Comparison of ENCODE assay signal across 1 cellular context in genomic region chrX:149541521-149542047, GRCh38.
TF ChIP-seq lines count a peak whose summit lies in the region.

No MANE protein-coding gene starts in this region.

TF ChIP-seq in K562, 482 proteins besides CTCF, POLR2A, EP300 and RAD21:
- TF ChIP-seq CTBP1 (IDR thresholded peaks at IDR 0.05; ENCODE audit: borderline replicate concordance) (no peak), MLX (CRISPR knock-in tag; conservative IDR thresholded peaks at IDR 0.05) (no peak), EP400 (IDR thresholded peaks at IDR 0.05) (no peak), KDM1A (IDR thresholded peaks at IDR 0.05) (peak; percentile 78 to 81), CBFA2T3 (IDR thresholded peaks at IDR 0.05) (peak; percentile 87), TRIM24 (IDR thresholded peaks at IDR 0.05) (0 out of 4 replicates have a peak, but pooled peaks of 1 of the 2 experiments have one; percentile 12), NFIC (IDR thresholded peaks at IDR 0.05) (peak; percentile 16; the same call in 1 of the 2 replicates), ZBED1 (IDR thresholded peaks at IDR 0.05) (no peak), TCF3 (CRISPR knock-in tag; IDR thresholded peaks at IDR 0.05) (peak; percentile 74), RCOR1 (IDR thresholded peaks at IDR 0.05; ENCODE audit: borderline replicate concordance in 1 of 2, low read depth in 2 of 2, low read length in 2 of 2) (0 out of 4 replicates have a peak, but pooled peaks of 1 of the 2 experiments have one; percentile 14), RBM15 (IDR thresholded peaks at IDR 0.05; ENCODE audit: insufficient read depth, low read length) (no peak), ZNF23 (CRISPR knock-in tag; IDR thresholded peaks at IDR 0.05) (no peak), ZFX (CRISPR knock-in tag; IDR thresholded peaks at IDR 0.05) (no peak), ZNF76 (CRISPR knock-in tag; IDR thresholded peaks at IDR 0.05; ENCODE audit: borderline replicate concordance) (no peak), NONO (IDR thresholded peaks at IDR 0.05; ENCODE audit: low read depth in 2 of 2, low read length in 1 of 2) (no peak), PML (IDR thresholded peaks at IDR 0.05; ENCODE audit: low read length) (0 out of 2 replicates have a peak, but pooled peaks have one; percentile 27), ZNF449 (CRISPR knock-in tag; IDR thresholded peaks at IDR 0.05) (no peak), ELF4 (CRISPR knock-in tag; IDR thresholded peaks at IDR 0.05) (no peak), GTF2F1 (IDR thresholded peaks at IDR 0.05; ENCODE audit: low read depth, low read length) (no peak), HSF4 (CRISPR knock-in tag; IDR thresholded peaks at IDR 0.05; ENCODE audit: borderline replicate concordance) (no peak), BACH1 (tag; IDR thresholded peaks at IDR 0.05) (no peak), ZNF609 (CRISPR knock-in tag; IDR thresholded peaks at IDR 0.05; ENCODE audit: borderline replicate concordance) (no peak), MEIS2 (IDR thresholded peaks at IDR 0.05; ENCODE audit: partially characterized antibody) (no peak), PYGO2 (tag; IDR thresholded peaks at IDR 0.05) (no peak), ARID1B (IDR thresholded peaks at IDR 0.05) (peak; percentile 46), CBFA2T2 (conservative IDR thresholded peaks at IDR 0.05) (peak; percentile 73), GABPB2 (CRISPR knock-in tag; conservative IDR thresholded peaks at IDR 0.05) (no peak), XRCC4 (IDR thresholded peaks at IDR 0.05; ENCODE audit: extremely low read depth, insufficient read depth, insufficient read length) (no peak), TEAD4 (IDR thresholded peaks at IDR 0.05; ENCODE audit: low read length) (peak; percentile 84), TEAD4 (CRISPR knock-in tag; IDR thresholded peaks at IDR 0.05; ENCODE audit: borderline replicate concordance) (no peak), JUND (IDR thresholded peaks at IDR 0.05; ENCODE audit: borderline replicate concordance, low read depth, low read length) (no peak), JUND (tag; IDR thresholded peaks at IDR 0.05; ENCODE audit: borderline replicate concordance, low read depth, low read length) (no peak), CAMTA2 (CRISPR knock-in tag; conservative IDR thresholded peaks at IDR 0.05) (no peak), HEY1 (CRISPR knock-in tag; IDR thresholded peaks at IDR 0.05; ENCODE audit: borderline replicate concordance) (no peak), TAL1 (IDR thresholded peaks at IDR 0.05) (peak; percentile 69; the same call in 1 of the 2 replicates), PHF20 (IDR thresholded peaks at IDR 0.05; ENCODE audit: partially characterized antibody) (no peak), ZNF133 (CRISPR knock-in tag; IDR thresholded peaks at IDR 0.05) (no peak), L3MBTL2 (IDR thresholded peaks at IDR 0.05) (no peak), ZNF3 (CRISPR knock-in tag; IDR thresholded peaks at IDR 0.05) (no peak), POLR3G (IDR thresholded peaks at IDR 0.05; ENCODE audit: extremely low read depth, insufficient read length, insufficient replicate concordance) (no peak), CCAR2 (IDR thresholded peaks at IDR 0.05; ENCODE audit: low read depth, low read length) (no peak), POLR2AphosphoS5 (IDR thresholded peaks at IDR 0.05; ENCODE audit: control insufficient read depth, insufficient read depth, low read depth, low read length) (peak; percentile 47; the same call in 1 of the 2 replicates)
TF ChIP-seq in K562: peak in this region for 12.
